In the genomic region with DNA sequence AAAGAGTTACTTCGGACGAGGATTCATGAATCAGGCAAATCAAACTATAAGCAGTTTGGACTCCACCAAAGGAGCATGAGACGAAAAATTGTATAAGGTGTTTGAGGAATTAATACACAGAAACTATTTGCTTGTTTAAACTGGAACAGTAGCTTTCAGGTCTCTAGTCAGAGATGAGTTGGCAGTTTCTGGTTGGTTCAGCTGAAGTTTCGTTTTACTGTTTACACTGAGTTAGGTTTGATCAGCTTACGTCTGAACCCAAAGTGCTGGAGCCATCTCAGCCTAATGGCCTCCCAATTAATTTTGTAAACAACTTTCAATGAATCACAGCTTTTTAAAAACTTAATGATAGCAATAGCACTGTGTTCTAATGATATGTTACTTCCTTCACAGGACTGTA, we compare ENCODE assay signal across 16 cellular contexts.
DNase-seq lines count a peak whose midpoint lies in the region; ATAC-seq, FAIRE-seq and TF ChIP-seq lines count a peak whose summit lies in the region.
"Had no signal": no experiment of that assay in that cellular context is flagged by ENCODE, and none has a peak within 500 bp of the region (broad histone marks: within the 10 kb centered on the region; RNA-seq: fewer than 3 reads in every experiment).

No MANE protein-coding gene starts in this region.

- FAIRE-seq in D721Med (lab: Jason Lieb, UNC): no peak
- FAIRE-seq: HTR-8/SVneo had no signal

- ATAC-seq in GM18867 (IDR thresholded peaks at IDR 0.05; ENCODE audit: unreplicated experiment) (peak; percentile 92), HG02852 (IDR thresholded peaks at IDR 0.05; ENCODE audit: unreplicated experiment) (peak; percentile 94), HG02571 (IDR thresholded peaks at IDR 0.05; ENCODE audit: unreplicated experiment) (no peak)
- ATAC-seq: body of pancreas had no signal

- DNase-seq in NCI-H146 treated with DMSO at 0.1 percent for 48 hours (lab: John Stamatoyannopoulos, UW; ENCODE audit: unreplicated experiment) (peak; percentile 69), fibroblast of peridontal ligament (ENCODE audit: extremely low read depth) (peak; percentile 49), D721Med (ENCODE audit: insufficient read length, low spot score) (no peak), hippocampal formation (lab: John Stamatoyannopoulos, UW) (no peak)
- DNase-seq in stimulated activated CD4-positive, alpha-beta T cell treated with anti-CD3 and anti-CD28 coated beads, Interleukin-15, amount 100 ng/mL, for 24 hours: no peak
- DNase-seq: activated CD8-positive, alpha-beta memory T cell treated with anti-CD3 and anti-CD28 coated beads, Interleukin-2, amount 50 U/mL, for 48 hours; DND-41; erythroblast; kidney glomerular epithelial cell; NCI-H446 treated with DMSO at 0.1 percent for 48 hours; ovary had no signal

- no peak for TF ChIP-seq CTCF in D721Med (IDR thresholded peaks at IDR 0.05; ENCODE audit: insufficient read depth, missing control alignments)

Comparison
In these comparisons a context has a peak if more than half of its experiments do, and no peak if none do; other contexts are left out.
1. DNase-seq: peak in NCI-H146 treated with DMSO at 0.1 percent for 48 hours (single experiment) and fibroblast of peridontal ligament (single experiment); none in D721Med (single experiment), hippocampal formation (0 of 2) and stimulated activated CD4-positive, alpha-beta T cell treated with anti-CD3 and anti-CD28 coated beads, Interleukin-15, amount 100 ng/mL, for 24 hours (single experiment).